8 cellular contexts compared by ENCODE assay signal in genomic region chr7:27235387-27236052, GRCh38. TPM values are rescaled to one million over a fixed set of nuclear protein-coding genes. Genes with fewer than 3 reads are reported as not detected.
DNase-seq lines count a peak whose midpoint lies in the region; ATAC-seq and TF ChIP-seq lines count a peak whose summit lies in the region.

No MANE protein-coding gene starts in this region.

- peak; percentile 73 for ATAC-seq in GM23338
- no peak for ATAC-seq in naive thymus-derived CD4-positive, alpha-beta T cell
- no peak for ATAC-seq in omental fat pad (ENCODE audit: low FRiP score)

- no peaks in the 10 kb centered on the region for H3K9me3 ChIP-seq in OCI-LY7 (ENCODE audit: low read length)
- H3K9me3 ChIP-seq in naive thymus-derived CD4-positive, alpha-beta T cell (ENCODE audit: control insufficient read depth in 2 of 3, low read length in 3 of 3) = no peaks in the 10 kb centered on the region
- H3K9me3 ChIP-seq in effector memory CD4-positive, alpha-beta T cell (ENCODE audit: control insufficient read depth, low read length) = no peaks in the 10 kb centered on the region

- BruUV-seq in OCI-LY7 (replicated peaks; lab: Mats Ljungman, UMichigan) = no TSS peak

- H3K27ac ChIP-seq in GM23338 (ENCODE audit: low read depth) (no peak overlapping the region), OCI-LY7 (ENCODE audit: low read depth, low read length, poor library complexity, severe bottlenecking) (no peak overlapping the region)
- no peak overlapping the region for H3K27ac ChIP-seq in naive thymus-derived CD4-positive, alpha-beta T cell (ENCODE audit: low read depth, low read length)
- no peak overlapping the region for H3K27ac ChIP-seq in effector memory CD4-positive, alpha-beta T cell (ENCODE audit: insufficient read depth, low read length, poor library complexity, severe bottlenecking)

- peaks cover 100% of the 10 kb centered on the region for H3K27me3 ChIP-seq in GM23338 (ENCODE audit: insufficient read depth)
- H3K27me3 ChIP-seq in naive thymus-derived CD4-positive, alpha-beta T cell (ENCODE audit: control insufficient read depth in 2 of 2, insufficient read depth in 2 of 2, low read length in 2 of 2) = peaks cover 0 to 11% of the 10 kb centered on the region in 2 donors
- H3K27me3 ChIP-seq in effector memory CD4-positive, alpha-beta T cell (replicated peaks; ENCODE audit: control insufficient read depth, insufficient read depth, low read length, poor library complexity, severe bottlenecking) = peaks cover 40% of the 10 kb centered on the region

- H3K4me2 ChIP-seq in GM23338 (peak overlapping the region; percentile 92), OCI-LY7 (ENCODE audit: low read length) (peak overlapping the region; percentile 34; the same call in 1 of the 2 replicates)

- peaks cover 17% of the 10 kb centered on the region for H3K4me1 Mint-ChIP-seq in GM23338
- H3K4me1 Mint-ChIP-seq in naive thymus-derived CD4-positive, alpha-beta T cell = peaks cover 0 to 28% (median 21%) of the 10 kb centered on the region in 7 donors
- H3K4me1 Mint-ChIP-seq in T-helper 2 cell treated with Interferon-gamma antibody and Interleukin-4, amounts not matched to agents 5 μg/mL and 100 μg/mL, for 36 hours (ENCODE audit: low read depth) = no peaks in the 10 kb centered on the region

- CTCF ChIA-PET in OCI-LY7 (lab: Charles Lee; ENCODE audit: unreplicated experiment) = no interaction called here
- CTCF ChIA-PET in naive thymus-derived CD4-positive, alpha-beta T cell (lab: Charles Lee) = no interaction called here

- H4K20me1 ChIP-seq in GM23338 (replicated peaks; ENCODE audit: insufficient read depth) (peaks cover 19% of the 10 kb centered on the region), OCI-LY7 (ENCODE audit: insufficient read depth, low read length) (no peaks in the 10 kb centered on the region)

- H3F3A ChIP-seq in GM23338 (replicated peaks; ENCODE audit: low read depth) = peaks cover 14% of the 10 kb centered on the region; the same call in 1 of the 2 replicates

- H3K36me3 ChIP-seq in GM23338 (ENCODE audit: insufficient read depth) (no peaks in the 10 kb centered on the region), OCI-LY7 (ENCODE audit: insufficient read depth, low read length) (no peaks in the 10 kb centered on the region)
- H3K36me3 ChIP-seq in naive thymus-derived CD4-positive, alpha-beta T cell (ENCODE audit: control insufficient read depth in 2 of 3, insufficient read depth in 3 of 3, low read length in 3 of 3) = no peaks in the 10 kb centered on the region
- H3K36me3 ChIP-seq in effector memory CD4-positive, alpha-beta T cell (ENCODE audit: control insufficient read depth, insufficient read depth, low read length) = no peaks in the 10 kb centered on the region

- peak overlapping the region; percentile 59 for H3K4me3 ChIP-seq in GM23338
- H3K4me3 ChIP-seq in OCI-LY7 (ENCODE audit: low read depth, low read length, poor library complexity, severe bottlenecking) = no peak overlapping the region
- peak overlapping the region; percentile 57 for H3K4me3 ChIP-seq in epithelial cell of proximal tubule (ENCODE audit: low read depth, low read length)
- no peak overlapping the region for H3K4me3 ChIP-seq in naive thymus-derived CD4-positive, alpha-beta T cell (ENCODE audit: low read length)
- H3K4me3 ChIP-seq in effector memory CD4-positive, alpha-beta T cell (ENCODE audit: insufficient read depth, low read depth, low read length, poor library complexity, severe bottlenecking) = no peak overlapping the region

- H3K36me3 Mint-ChIP-seq in GM23338 (ENCODE audit: low read depth) = no peaks in the 10 kb centered on the region
- H3K36me3 Mint-ChIP-seq in naive thymus-derived CD4-positive, alpha-beta T cell = no peaks in the 10 kb centered on the region
- H3K36me3 Mint-ChIP-seq in T-helper 2 cell treated with Interferon-gamma antibody and Interleukin-4, amounts not matched to agents 5 μg/mL and 100 μg/mL, for 36 hours (ENCODE audit: low read depth) = no peaks in the 10 kb centered on the region

- TF ChIP-seq CTCF in GM23338 (conservative IDR thresholded peaks at IDR 0.05; ENCODE audit: low read depth in 2 of 2) (peak; percentile 47 to 88; a peak in 3 of 4 replicates), OCI-LY7 (conservative IDR thresholded peaks at IDR 0.05; ENCODE audit: low read length) (0 out of 2 replicates have a peak, but pooled peaks have one; percentile 11), epithelial cell of proximal tubule (conservative IDR thresholded peaks at IDR 0.05; ENCODE audit: low read depth, low read length) (peak; percentile 49), omental fat pad (IDR thresholded peaks at IDR 0.05) (no peak)

- POLR2A ChIA-PET in OCI-LY7 (lab: Charles Lee) = no interaction called here
- POLR2A ChIA-PET in naive thymus-derived CD4-positive, alpha-beta T cell (lab: Charles Lee) = no interaction called here

- DNase-seq in AG20443 (ENCODE audit: low spot score) = peak; percentile 75
- peak; percentile 87 for DNase-seq in GM23338 (ENCODE audit: low spot score)
- DNase-seq in OCI-LY7 (ENCODE audit: low spot score) = no peak
- no peak for DNase-seq in epithelial cell of proximal tubule (ENCODE audit: low read depth)
- no peak for DNase-seq in naive thymus-derived CD4-positive, alpha-beta T cell
- DNase-seq in omental fat pad (ENCODE audit: low spot score) = no peak
- no peak for DNase-seq in effector memory CD4-positive, alpha-beta T cell
- DNase-seq in T-helper 2 cell treated with Interferon-gamma antibody and Interleukin-4, amounts not matched to agents 5 μg/mL and 100 μg/mL, for 36 hours (ENCODE audit: low spot score) = no peak

- peak overlapping the region; percentile 89 for H2AFZ ChIP-seq in GM23338
- H2AFZ ChIP-seq in OCI-LY7 (ENCODE audit: low read length) = no peak overlapping the region

- no peaks in the 10 kb centered on the region for H3K9me3 Mint-ChIP-seq in GM23338
- no peaks in the 10 kb centered on the region for H3K9me3 Mint-ChIP-seq in naive thymus-derived CD4-positive, alpha-beta T cell
- no peaks in the 10 kb centered on the region for H3K9me3 Mint-ChIP-seq in T-helper 2 cell treated with Interferon-gamma antibody and Interleukin-4, amounts not matched to agents 5 μg/mL and 100 μg/mL, for 36 hours

- intact Hi-C loops in OCI-LY7 (cut with micrococcal nuclease; ENCODE audit: unreplicated experiment) = no loop called here
- intact Hi-C loops in naive thymus-derived CD4-positive, alpha-beta T cell (cut with micrococcal nuclease) = no loop called here

- H3K27ac Mint-ChIP-seq in GM23338 = no peak overlapping the region
- H3K27ac Mint-ChIP-seq in naive thymus-derived CD4-positive, alpha-beta T cell = no peak overlapping the region
- no peak overlapping the region for H3K27ac Mint-ChIP-seq in T-helper 2 cell treated with Interferon-gamma antibody and Interleukin-4, amounts not matched to agents 5 μg/mL and 100 μg/mL, for 36 hours

- H3K79me2 ChIP-seq in GM23338 (replicated peaks; ENCODE audit: insufficient read depth) (no peaks in the 10 kb centered on the region), OCI-LY7 (ENCODE audit: insufficient read depth, low read depth, low read length) (no peaks in the 10 kb centered on the region)

- H3K4me3 Mint-ChIP-seq in GM23338 = peak overlapping the region; percentile 72
- H3K4me3 Mint-ChIP-seq in naive thymus-derived CD4-positive, alpha-beta T cell = peak overlapping the region in 6 of 10 donors; percentile 13 to 65 (median 53)
- H3K4me3 Mint-ChIP-seq in T-helper 2 cell treated with Interferon-gamma antibody and Interleukin-4, amounts not matched to agents 5 μg/mL and 100 μg/mL, for 36 hours = no peak overlapping the region

- H3K4me1 ChIP-seq in GM23338 (ENCODE audit: insufficient read depth) = peaks cover 19% of the 10 kb centered on the region
- no peaks in the 10 kb centered on the region for H3K4me1 ChIP-seq in OCI-LY7 (ENCODE audit: insufficient read depth, low read length, poor library complexity, severe bottlenecking)
- no peaks in the 10 kb centered on the region for H3K4me1 ChIP-seq in naive thymus-derived CD4-positive, alpha-beta T cell (ENCODE audit: control insufficient read depth in 2 of 2, insufficient read depth in 2 of 2, low read length in 2 of 2)
- peaks cover 20% of the 10 kb centered on the region for H3K4me1 ChIP-seq in effector memory CD4-positive, alpha-beta T cell (ENCODE audit: control insufficient read depth, insufficient read depth, low read length, poor library complexity, severe bottlenecking)

- H3K27me3 Mint-ChIP-seq in GM23338 (ENCODE audit: insufficient read depth, low read depth, poor library complexity) = peaks cover 88% of the 10 kb centered on the region
- peaks cover 58 to 70% (median 62%) of the 10 kb centered on the region in 5 donors for H3K27me3 Mint-ChIP-seq in naive thymus-derived CD4-positive, alpha-beta T cell
- H3K27me3 Mint-ChIP-seq in T-helper 2 cell treated with Interferon-gamma antibody and Interleukin-4, amounts not matched to agents 5 μg/mL and 100 μg/mL, for 36 hours (ENCODE audit: low read depth) = peaks cover 68% of the 10 kb centered on the region

- H3K9me2 ChIP-seq in GM23338 (ENCODE audit: insufficient read depth) = no peaks in the 10 kb centered on the region
- no peaks in the 10 kb centered on the region for H3K9me2 ChIP-seq in OCI-LY7 (ENCODE audit: insufficient read depth, low read length)

RNA-seq across cellular contexts. Expression of gene EVX1, which starts 7.1 kb away (rescaled TPM):
- total RNA-seq in GM23338 (2014; rRNA removed; shearing (Covaris generic)) = not detected in 2 replicates
- not detected in 2 replicates for polyA plus RNA-seq in GM23338 (2016; fragmentation: Nextera tagmentation; extraction: Ambion mirVana)
- total RNA-seq in OCI-LY7 (2014; rRNA removed; shearing (Covaris generic)) = not detected in 2 replicates
- total RNA-seq in OCI-LY7 (2022) (not detected in 2 replicates), epithelial cell of proximal tubule (not detected in 2 replicates), omental fat pad (not detected)
- total RNA-seq in naive thymus-derived CD4-positive, alpha-beta T cell = under 1 TPM in 1 of 5 experiments, not detected in 4; 0.11 TPM
- polyA plus RNA-seq in naive thymus-derived CD4-positive, alpha-beta T cell = not detected

RNA-seq across cellular contexts. Expression of gene HOXA13, which starts 35.6 kb away (rescaled TPM):
- not detected in 2 replicates for total RNA-seq in GM23338 (2014; rRNA removed; shearing (Covaris generic))
- not detected in 2 replicates for polyA plus RNA-seq in GM23338 (2016; fragmentation: Nextera tagmentation; extraction: Ambion mirVana)
- 0.15 and 0.54 TPM in 2 replicates for total RNA-seq in OCI-LY7 (2014; rRNA removed; shearing (Covaris generic))
- total RNA-seq in OCI-LY7 (2022) = 0.18 and 0.32 TPM in 2 replicates
- total RNA-seq in epithelial cell of proximal tubule = not detected in 2 replicates
- not detected for total RNA-seq in naive thymus-derived CD4-positive, alpha-beta T cell
- polyA plus RNA-seq in naive thymus-derived CD4-positive, alpha-beta T cell = not detected
- total RNA-seq in omental fat pad = not detected

RNA-seq across cellular contexts. Expression of gene HOXA11, which starts 50.5 kb away (rescaled TPM):
- not detected in 2 replicates for total RNA-seq in GM23338 (2014; rRNA removed; shearing (Covaris generic))
- polyA plus RNA-seq in GM23338 (2016; fragmentation: Nextera tagmentation; extraction: Ambion mirVana) = not detected in 2 replicates
- not detected in 2 replicates for total RNA-seq in OCI-LY7 (2014; rRNA removed; shearing (Covaris generic))
- total RNA-seq in OCI-LY7 (2022) (not detected in 2 replicates), epithelial cell of proximal tubule (10.7 and 12.5 TPM in 2 replicates), omental fat pad (not detected)
- not detected for total RNA-seq in naive thymus-derived CD4-positive, alpha-beta T cell
- not detected for polyA plus RNA-seq in naive thymus-derived CD4-positive, alpha-beta T cell

Comparison
In these comparisons a context has a peak if more than half of its experiments do, and no peak if none do; other contexts are left out.
1. DNase-seq: peak in AG20443 (single experiment) and GM23338 (single experiment); none in OCI-LY7 (single experiment), epithelial cell of proximal tubule (single experiment), naive thymus-derived CD4-positive, alpha-beta T cell (0 of 9), omental fat pad (single experiment), effector memory CD4-positive, alpha-beta T cell (0 of 3) and T-helper 2 cell treated with Interferon-gamma antibody and Interleukin-4, amounts not matched to agents 5 μg/mL and 100 μg/mL, for 36 hours (single experiment).
2. H3K4me3 ChIP-seq: peak in GM23338 (single experiment) and epithelial cell of proximal tubule (single experiment); none in OCI-LY7 (single experiment), naive thymus-derived CD4-positive, alpha-beta T cell (single experiment) and effector memory CD4-positive, alpha-beta T cell (single experiment).
3. CTCF ChIP-seq: peak in GM23338 (2 of 2), OCI-LY7 (single experiment) and epithelial cell of proximal tubule (single experiment); none in omental fat pad (0 of 3).
4. RNA of gene HOXA11, which starts 50.5 kb away (total RNA-seq): 10.7 to 12.5 TPM in epithelial cell of proximal tubule; not detected in GM23338, not detected in OCI-LY7, not detected in naive thymus-derived CD4-positive, alpha-beta T cell and not detected in omental fat pad; every median in the first group is over 10 times any median in the second.